10 cellular contexts compared by ENCODE assay signal in the genomic region with DNA sequence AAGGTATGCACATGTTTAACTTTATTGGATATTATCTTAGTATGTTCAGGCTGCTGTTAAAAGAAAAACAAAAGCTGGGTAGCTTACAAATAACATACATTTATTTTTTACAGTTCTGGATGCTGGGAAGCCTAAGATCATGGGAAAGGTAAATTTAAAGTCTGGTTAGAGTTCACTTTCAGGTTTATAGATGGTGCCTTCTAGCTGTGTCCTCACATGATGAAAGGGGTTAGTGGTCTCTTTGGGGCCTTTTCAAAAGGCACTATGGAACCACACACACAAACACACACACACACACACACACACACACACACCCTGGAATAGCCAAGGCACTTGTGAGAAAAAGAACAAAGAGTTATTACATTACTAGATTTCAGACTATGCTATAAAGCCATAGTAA.
DNase-seq lines count a peak whose midpoint lies in the region; ATAC-seq and TF ChIP-seq lines count a peak whose summit lies in the region.
"Had no signal": no experiment of that assay in that cellular context is flagged by ENCODE, and none has a peak within 500 bp of the region (broad histone marks: within the 10 kb centered on the region; RNA-seq: fewer than 3 reads in every experiment).

No MANE protein-coding gene starts in this region.

- intact Hi-C loops in activated naive CD4-positive, alpha-beta T cell treated with anti-CD3 and anti-CD28 coated beads for 36 hours (cut with micrococcal nuclease), result loop anchor here (1.0 to 5.0 kb wide), 4 partner anchors 20 to 235 kb away; no protein-coding TSS in a partner anchor

- in situ Hi-C loops in GM13977 (cut with MboI; ENCODE audit: low pct_unique_long_range_greater_than_20kb, low sequenced_read_pairs, unreplicated experiment), result no loop called here

- H3K4me3 ChIP-seq in fibroblast of mammary gland (ENCODE audit: control insufficient read depth, low read depth, low read length) (peak overlapping the region; percentile 18), thoracic aorta (peak overlapping the region; percentile 53)
- H3K4me3 ChIP-seq: vagina had no signal

- no peaks in the 10 kb centered on the region for H3K36me3 ChIP-seq in thoracic aorta
- H3K36me3 ChIP-seq: BE2C, vagina had no signal

- H3K27ac ChIP-seq in thoracic aorta, result no peak overlapping the region
- H3K27ac ChIP-seq: vagina had no signal

- H3K36me3 Mint-ChIP-seq in activated naive CD4-positive, alpha-beta T cell treated with anti-CD3 and anti-CD28 coated beads, Interleukin-2, amount 50 U/mL, for 24 hours, result no peaks in the 10 kb centered on the region
- H3K36me3 Mint-ChIP-seq in activated naive CD4-positive, alpha-beta T cell treated with anti-CD3 and anti-CD28 coated beads for 36 hours (ENCODE audit: low read depth), result no peaks in the 10 kb centered on the region
- no peaks in the 10 kb centered on the region for H3K36me3 Mint-ChIP-seq in T-helper 17 cell (ENCODE audit: low read depth)

- no peaks in the 10 kb centered on the region for H3K9me3 Mint-ChIP-seq in activated naive CD4-positive, alpha-beta T cell treated with anti-CD3 and anti-CD28 coated beads, Interleukin-2, amount 50 U/mL, for 24 hours
- no peaks in the 10 kb centered on the region for H3K9me3 Mint-ChIP-seq in activated naive CD4-positive, alpha-beta T cell treated with anti-CD3 and anti-CD28 coated beads for 36 hours

- H3K4me1 ChIP-seq in thoracic aorta (ENCODE audit: control insufficient read depth in 1 of 2, low read depth in 2 of 2), result peaks cover 0 to 6% of the 10 kb centered on the region in 2 donors
- H3K4me1 ChIP-seq: BE2C, vagina had no signal

- H3K27me3 ChIP-seq in thoracic aorta (replicated peaks; ENCODE audit: insufficient read depth), result no peaks in the 10 kb centered on the region
- H3K27me3 ChIP-seq: BE2C, vagina had no signal

- CTCF ChIA-PET in activated naive CD4-positive, alpha-beta T cell treated with anti-CD3 and anti-CD28 coated beads for 36 hours (lab: Charles Lee), result no interaction called here

- H3K9me3 ChIP-seq in T-helper 17 cell (ENCODE audit: control insufficient read depth, low read length, poor library complexity, severe bottlenecking) (no peaks in the 10 kb centered on the region), thoracic aorta (no peaks in the 10 kb centered on the region)
- H3K9me3 ChIP-seq: BE2C, vagina had no signal

- no peak overlapping the region for H3K27ac Mint-ChIP-seq in activated naive CD4-positive, alpha-beta T cell treated with anti-CD3 and anti-CD28 coated beads, Interleukin-2, amount 50 U/mL, for 24 hours
- no peak overlapping the region for H3K27ac Mint-ChIP-seq in activated naive CD4-positive, alpha-beta T cell treated with anti-CD3 and anti-CD28 coated beads for 36 hours
- H3K27ac Mint-ChIP-seq in T-helper 17 cell, result no peak overlapping the region

- H3K4me1 Mint-ChIP-seq in activated naive CD4-positive, alpha-beta T cell treated with anti-CD3 and anti-CD28 coated beads, Interleukin-2, amount 50 U/mL, for 24 hours, result peaks cover 30% of the 10 kb centered on the region
- H3K4me1 Mint-ChIP-seq in activated naive CD4-positive, alpha-beta T cell treated with anti-CD3 and anti-CD28 coated beads for 36 hours (ENCODE audit: low read depth), result peaks cover 14% of the 10 kb centered on the region
- peaks cover 9% of the 10 kb centered on the region for H3K4me1 Mint-ChIP-seq in T-helper 17 cell

- H3K4me3 Mint-ChIP-seq in activated naive CD4-positive, alpha-beta T cell treated with anti-CD3 and anti-CD28 coated beads, Interleukin-2, amount 50 U/mL, for 24 hours, result peak overlapping the region; percentile 47
- no peak overlapping the region for H3K4me3 Mint-ChIP-seq in activated naive CD4-positive, alpha-beta T cell treated with anti-CD3 and anti-CD28 coated beads for 36 hours
- peak overlapping the region; percentile 25 for H3K4me3 Mint-ChIP-seq in T-helper 17 cell

- DNase-seq in activated naive CD4-positive, alpha-beta T cell treated with anti-CD3 and anti-CD28 coated beads for 36 hours, result no peak
- DNase-seq in T-helper 17 cell (no peak), fibroblast of mammary gland (ENCODE audit: low read depth) (no peak), thoracic aorta (ENCODE audit: low spot score) (no peak), NCI-H82 treated with DMSO at 0.1 percent for 48 hours (lab: John Stamatoyannopoulos, UW; ENCODE audit: unreplicated experiment) (no peak), GM13977 (ENCODE audit: low spot score) (no peak)
- DNase-seq: BE2C had no signal

- ATAC-seq in T-helper 17 cell, result no peak
- no peak for ATAC-seq in thoracic aorta (ENCODE audit: insufficient number of reproducible peaks, low FRiP score, low read depth)
- no peak for ATAC-seq in HG03457 (IDR thresholded peaks at IDR 0.05; ENCODE audit: unreplicated experiment)

- TF ChIP-seq CTCF in fibroblast of mammary gland (conservative IDR thresholded peaks at IDR 0.05; ENCODE audit: control insufficient read depth, insufficient read depth, low read depth, low read length), result no peak
- TF ChIP-seq CTCF in thoracic aorta (IDR thresholded peaks at IDR 0.05), result no peak
- TF ChIP-seq CTCF in GM13977 (IDR thresholded peaks at IDR 0.05; ENCODE audit: extremely low read depth, insufficient read depth, missing control alignments), result no peak

- no peaks in the 10 kb centered on the region for H3K27me3 Mint-ChIP-seq in activated naive CD4-positive, alpha-beta T cell treated with anti-CD3 and anti-CD28 coated beads, Interleukin-2, amount 50 U/mL, for 24 hours
- no peaks in the 10 kb centered on the region for H3K27me3 Mint-ChIP-seq in activated naive CD4-positive, alpha-beta T cell treated with anti-CD3 and anti-CD28 coated beads for 36 hours (ENCODE audit: low read depth)
- peaks cover 2% of the 10 kb centered on the region for H3K27me3 Mint-ChIP-seq in T-helper 17 cell
